ENCODE assay signal across 7 cellular contexts in the genomic region with DNA sequence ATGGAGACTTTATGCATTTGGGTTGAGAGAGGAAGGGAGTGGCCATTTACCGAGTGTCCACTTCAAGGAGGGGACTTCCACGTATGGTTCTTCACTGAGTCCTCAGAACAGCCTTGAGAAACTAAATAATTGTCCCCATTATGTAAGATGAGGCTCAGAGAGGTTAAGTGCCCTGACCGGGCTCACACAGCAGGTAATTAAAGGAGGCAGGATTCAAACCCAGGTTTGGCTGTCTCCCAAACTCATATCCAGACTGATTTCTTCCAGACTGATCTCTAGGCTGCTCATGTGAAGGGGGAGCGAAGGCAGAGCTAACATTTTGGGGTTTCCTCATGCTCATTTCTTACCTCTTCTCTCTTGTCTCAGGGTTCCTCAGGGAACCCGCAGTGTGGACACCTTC.
"Had no signal": no experiment of that assay in that cellular context is flagged by ENCODE, and none has a peak within 500 bp of the region (broad histone marks: within the 10 kb centered on the region; RNA-seq: fewer than 3 reads in every experiment).

No MANE protein-coding gene starts in this region.

- H3K27ac Mint-ChIP-seq: GM23338 had no signal

- ATAC-seq: GM23338, HepG2 had no signal

- DNase-seq: H9, HCEC 1CT had no signal

- H2AFZ ChIP-seq: GM23338 had no signal

- H3K4me2 ChIP-seq: GM23338 had no signal

- H3K4me3 Mint-ChIP-seq: GM23338, H9, IgD-negative memory B cell had no signal

- FAIRE-seq: H1, H54, HepG2 had no signal

- H3K4me3 ChIP-seq: GM23338 had no signal

- H3K9me3 Mint-ChIP-seq: GM23338, H9, IgD-negative memory B cell had no signal
